Comparison of ENCODE assay signal across 8 cellular contexts in the genomic region with DNA sequence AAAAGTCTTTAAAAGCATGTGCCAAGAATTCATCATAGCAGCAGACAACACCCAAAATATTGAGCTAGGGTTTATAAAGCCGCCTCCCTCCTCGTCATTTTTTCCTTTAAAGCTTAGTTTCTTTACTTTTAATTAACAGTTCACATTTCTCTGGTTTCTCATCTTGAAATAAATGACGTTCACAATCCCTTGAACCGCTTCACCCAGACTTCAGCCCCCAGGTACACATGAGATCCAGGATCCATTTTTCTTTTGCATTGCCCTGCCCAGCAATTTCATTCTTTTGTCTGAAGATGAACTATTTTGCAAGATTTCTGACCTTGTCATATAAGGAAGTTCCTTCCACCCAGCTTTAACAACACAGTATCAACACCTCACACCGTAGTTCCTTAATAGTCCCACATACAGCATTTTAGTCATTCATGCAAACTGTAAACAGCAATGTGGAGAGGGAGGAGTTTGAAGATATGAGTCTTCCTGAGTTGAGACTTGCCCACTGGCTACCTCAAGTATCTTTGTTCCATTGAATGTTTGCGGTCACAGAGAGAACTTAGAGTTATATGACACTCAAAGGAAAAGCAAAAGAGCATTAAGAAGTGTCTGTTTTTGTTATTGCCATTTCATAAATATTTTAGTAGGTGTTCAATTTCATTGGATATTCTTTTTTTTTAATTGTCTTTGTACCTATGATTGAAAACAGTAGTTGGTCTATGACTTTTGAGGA. TPM values are rescaled to one million over a fixed set of nuclear protein-coding genes. Genes with fewer than 3 reads are reported as not detected.
DNase-seq lines count a peak whose midpoint lies in the region; ATAC-seq and TF ChIP-seq lines count a peak whose summit lies in the region.

No MANE protein-coding gene starts in this region.

- H3K27ac ChIP-seq in CD4-positive, alpha-beta T cell (ENCODE audit: low read depth, low read length): peak overlapping the region; percentile 88

- CTCF ChIA-PET in CD4-positive, alpha-beta T cell (lab: Charles Lee): interaction anchor here (1.0 to 4.5 kb wide), 8 partner anchors 12 to 165 kb away, joined by 3 to 25 read pairs (median 5); no protein-coding TSS in a partner anchor

- H3K36me3 Mint-ChIP-seq in CD4-positive, alpha-beta T cell (ENCODE audit: low read depth): peaks cover 5% of the 10 kb centered on the region

- no peak for TF ChIP-seq CTCF in CD4-positive, alpha-beta T cell (IDR thresholded peaks at IDR 0.05)
- TF ChIP-seq CTCF in NB4 (IDR thresholded peaks at IDR 0.05; ENCODE audit: low read depth, low read length): no peak

- H3K27me3 Mint-ChIP-seq in CD4-positive, alpha-beta T cell: no peaks in the 10 kb centered on the region

- TF ChIP-seq POLR2A in NB4 (IDR thresholded peaks at IDR 0.05; ENCODE audit: extremely low read depth, insufficient read length): no peak

- peak overlapping the region; percentile 85 for H3K4me3 Mint-ChIP-seq in CD4-positive, alpha-beta T cell

- intact Hi-C loops in CD4-positive, alpha-beta T cell (cut with DNase I, micrococcal nuclease): loop anchor here (1.0 to 5.0 kb wide), 2 partner anchors 33 to 35 kb away; partner anchors contain the start of gene CACYBP (in 2 of the 2)

- H3K4me3 ChIP-seq in NB4 (ENCODE audit: low read depth, low read length): no peak overlapping the region
- H3K4me3 ChIP-seq in adipocyte (ENCODE audit: low read length): peak overlapping the region; percentile 38

- peak; percentile 70 for ATAC-seq in CD4-positive, alpha-beta T cell (ENCODE audit: poor library complexity)

- peak overlapping the region; percentile 95 for H3K27ac Mint-ChIP-seq in CD4-positive, alpha-beta T cell

- H3K9me3 ChIP-seq in CD4-positive, alpha-beta T cell (ENCODE audit: control insufficient read depth, low read length): no peaks in the 10 kb centered on the region
- H3K9me3 ChIP-seq in adipocyte (ENCODE audit: control insufficient read depth, low read length): no peaks in the 10 kb centered on the region

- H3K4me1 ChIP-seq in adipocyte (ENCODE audit: control insufficient read depth, insufficient read depth, low read length): peaks cover 45% of the 10 kb centered on the region

- DNase-seq in CD4-positive, alpha-beta T cell: peak in 1 of 10 experiments; percentile 34
- peak; percentile 91 for DNase-seq in NB4 (ENCODE audit: low read depth)
- DNase-seq in adipocyte (ENCODE audit: low read depth): no peak
- DNase-seq in medulla oblongata (ENCODE audit: extremely low spot score): peak; percentile 43
- no peak for DNase-seq in anterior cingulate cortex (lab: John Stamatoyannopoulos, UW)
- no peak for DNase-seq in activated effector memory CD4-positive, alpha-beta T cell treated with anti-CD3 and anti-CD28 coated beads, Interleukin-2, amount 50 U/mL, for 16 hours
- DNase-seq in HCEC 1CT: no peak
- no peak for DNase-seq in NCI-H2029 (lab: John Stamatoyannopoulos, UW)

- no peaks in the 10 kb centered on the region for H3K27me3 ChIP-seq in CD4-positive, alpha-beta T cell (ENCODE audit: control insufficient read depth, insufficient read depth, low read length)
- no peaks in the 10 kb centered on the region for H3K27me3 ChIP-seq in adipocyte (replicated peaks; ENCODE audit: control insufficient read depth, insufficient read depth, low read length)

- H3K4me1 Mint-ChIP-seq in CD4-positive, alpha-beta T cell (ENCODE audit: low read depth): peaks cover 56% of the 10 kb centered on the region

- no peak overlapping the region for H3K9ac ChIP-seq in adipocyte (ENCODE audit: low read length)

- POLR2A ChIA-PET in CD4-positive, alpha-beta T cell (lab: Charles Lee): interaction anchor here (0.6 to 10.4 kb wide), 12 partner anchors 10 to 1243 kb away, joined by 3 to 338 read pairs (median 8); partner anchors contain the start of genes CACYBP, GAS5, MRPS14 and ZBTB37

- no peaks in the 10 kb centered on the region for H3K36me3 ChIP-seq in adipocyte (ENCODE audit: control insufficient read depth, insufficient read depth, low read length, severe bottlenecking)

- H3K9me3 Mint-ChIP-seq in CD4-positive, alpha-beta T cell: no peaks in the 10 kb centered on the region

RNA-seq across cellular contexts. Expression of gene CACYBP, which starts 35.3 kb away (rescaled TPM):
- 100 to 1,000 TPM; 140 to 146 TPM for total RNA-seq in CD4-positive, alpha-beta T cell

RNA-seq across cellular contexts. Expression of gene MRPS14, which starts 58.8 kb away (rescaled TPM):
- 1 to 10 TPM; 8.5 to 9.6 TPM for total RNA-seq in CD4-positive, alpha-beta T cell

Comparison
In these comparisons a context has a peak if more than half of its experiments do, and no peak if none do; other contexts are left out.
1. DNase-seq: peak in NB4 (single experiment) and medulla oblongata (single experiment); none in adipocyte (single experiment), anterior cingulate cortex (0 of 58), activated effector memory CD4-positive, alpha-beta T cell treated with anti-CD3 and anti-CD28 coated beads, Interleukin-2, amount 50 U/mL, for 16 hours (single experiment), HCEC 1CT (single experiment) and NCI-H2029 (single experiment).